ENCODE assay signal across 29 cellular contexts in genomic region chr5:133429046-133429445, GRCh38.
"Had no signal": no experiment of that assay in that cellular context is flagged by ENCODE, and none has a peak within 500 bp of the region (broad histone marks: within the 10 kb centered on the region; RNA-seq: fewer than 3 reads in every experiment).

No MANE protein-coding gene starts in this region.

- H3K9me3 ChIP-seq: adrenal gland, ascending aorta, body of pancreas, breast epithelium had no signal

- H3K4me1 ChIP-seq: adrenal gland, ascending aorta, body of pancreas, breast epithelium had no signal

- H3K27me3 ChIP-seq: adrenal gland, ascending aorta, body of pancreas, breast epithelium, cardiac muscle cell had no signal

- DNase-seq: activated effector memory CD4-positive, alpha-beta T cell treated with anti-CD3 and anti-CD28 coated beads, Interleukin-2, amount 50 U/mL, for 16 hours; activated effector memory CD4-positive, alpha-beta T cell treated with Interleukin-2 at 50 U/mL for 16 hours; activated gamma-delta T cell; activated gamma-delta T cell treated with Interleukin-2 at 50 U/mL for 16 hours; activated naive CD4-positive, alpha-beta T cell; activated naive CD4-positive, alpha-beta T cell treated with anti-CD3 and anti-CD28 coated beads for 36 hours; activated naive CD4-positive, alpha-beta T cell treated with anti-CD3 and anti-CD28 coated beads, Interleukin-2, amount 10 ng/mL, durations not matched to agents 7 days and 5 days; activated naive CD4-positive, alpha-beta T cell treated with anti-CD3 and anti-CD28 coated beads, Interleukin-2, amount 50 U/mL, for 16 hours; activated naive CD4-positive, alpha-beta T cell treated with Interleukin-2 at 50 U/mL for 16 hours; activated naive CD8-positive, alpha-beta T cell treated with anti-CD3 and anti-CD28 coated beads for 36 hours; activated naive CD8-positive, alpha-beta T cell treated with anti-CD3 and anti-CD28 coated beads, Interleukin-2, amount 10 ng/mL, durations not matched to agents 7 days and 5 days; activated naive CD8-positive, alpha-beta T cell treated with anti-CD3 and anti-CD28 coated beads, Interleukin-2, amount 50 U/mL, for 24 hours; activated T-cell treated with anti-CD3 and anti-CD28 coated beads, Interleukin-2, amount 50 U/mL, for 1 hour; activated T-cell treated with anti-CD3 and anti-CD28 coated beads, Interleukin-2, amount 50 U/mL, for 24 hours; activated T-cell treated with anti-CD3 and anti-CD28 coated beads, Interleukin-2, amount 50 U/mL, for 4 hours; activated T-cell treated with anti-CD3 and anti-CD28 coated beads, Interleukin-2, amount 50 U/mL, for 48 hours; activated T-cell treated with anti-CD3 and anti-CD28 coated beads, Interleukin-2, amount 50 U/mL, for 72 hours; amniotic stem cell; amygdala; anterior cingulate cortex; aorta; body of pancreas; brain microvascular endothelial cell; central memory CD4-positive, alpha-beta T cell; cerebellar nuclear complex had no signal

- H3K4me3 ChIP-seq: adrenal gland, ascending aorta, body of pancreas, breast epithelium, cardiac muscle cell had no signal

- H3K27ac ChIP-seq: adrenal gland, ascending aorta, body of pancreas, brain microvascular endothelial cell, breast epithelium, cardiac muscle cell had no signal

- H3K36me3 ChIP-seq: adrenal gland, ascending aorta, brain microvascular endothelial cell, breast epithelium, cardiac muscle cell had no signal
